ENCODE assay signal across 1 cellular context in genomic region chr3:149820183-149820582, GRCh38.
TF ChIP-seq lines count a peak whose summit lies in the region.

No MANE protein-coding gene starts in this region.

TF ChIP-seq in HCT116, 20 proteins besides CTCF, POLR2A, EP300 and RAD21:
- TF ChIP-seq EGR1 (IDR thresholded peaks at IDR 0.05; ENCODE audit: low read depth) (no peak), SP1 (IDR thresholded peaks at IDR 0.05; ENCODE audit: low read depth) (peak; percentile 10; the same call in 1 of the 2 replicates), JUND (IDR thresholded peaks at IDR 0.05) (peak; percentile 67), FOSL1 (IDR thresholded peaks at IDR 0.05; ENCODE audit: low read depth) (peak; percentile 72), CBX3 (IDR thresholded peaks at IDR 0.05; ENCODE audit: low read depth) (0 out of 2 replicates have a peak, but pooled peaks have one; percentile 31)
- TF ChIP-seq, protein P1, sequence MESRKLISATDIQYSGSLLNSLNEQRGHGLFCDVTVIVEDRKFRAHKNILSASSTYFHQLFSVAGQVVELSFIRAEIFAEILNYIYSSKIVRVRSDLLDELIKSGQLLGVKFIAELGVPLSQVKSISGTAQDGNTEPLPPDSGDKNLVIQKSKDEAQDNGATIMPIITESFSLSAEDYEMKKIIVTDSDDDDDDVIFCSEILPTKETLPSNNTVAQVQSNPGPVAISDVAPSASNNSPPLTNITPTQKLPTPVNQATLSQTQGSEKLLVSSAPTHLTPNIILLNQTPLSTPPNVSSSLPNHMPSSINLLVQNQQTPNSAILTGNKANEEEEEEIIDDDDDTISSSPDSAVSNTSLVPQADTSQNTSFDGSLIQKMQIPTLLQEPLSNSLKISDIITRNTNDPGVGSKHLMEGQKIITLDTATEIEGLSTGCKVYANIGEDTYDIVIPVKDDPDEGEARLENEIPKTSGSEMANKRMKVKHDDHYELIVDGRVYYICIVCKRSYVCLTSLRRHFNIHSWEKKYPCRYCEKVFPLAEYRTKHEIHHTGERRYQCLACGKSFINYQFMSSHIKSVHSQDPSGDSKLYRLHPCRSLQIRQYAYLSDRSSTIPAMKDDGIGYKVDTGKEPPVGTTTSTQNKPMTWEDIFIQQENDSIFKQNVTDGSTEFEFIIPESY (IDR thresholded peaks at IDR 0.05; ENCODE audit: extremely low read depth, insufficient replicate concordance, low read length) = no peak
